ENCODE assay signal across 9 cellular contexts in the genomic region with DNA sequence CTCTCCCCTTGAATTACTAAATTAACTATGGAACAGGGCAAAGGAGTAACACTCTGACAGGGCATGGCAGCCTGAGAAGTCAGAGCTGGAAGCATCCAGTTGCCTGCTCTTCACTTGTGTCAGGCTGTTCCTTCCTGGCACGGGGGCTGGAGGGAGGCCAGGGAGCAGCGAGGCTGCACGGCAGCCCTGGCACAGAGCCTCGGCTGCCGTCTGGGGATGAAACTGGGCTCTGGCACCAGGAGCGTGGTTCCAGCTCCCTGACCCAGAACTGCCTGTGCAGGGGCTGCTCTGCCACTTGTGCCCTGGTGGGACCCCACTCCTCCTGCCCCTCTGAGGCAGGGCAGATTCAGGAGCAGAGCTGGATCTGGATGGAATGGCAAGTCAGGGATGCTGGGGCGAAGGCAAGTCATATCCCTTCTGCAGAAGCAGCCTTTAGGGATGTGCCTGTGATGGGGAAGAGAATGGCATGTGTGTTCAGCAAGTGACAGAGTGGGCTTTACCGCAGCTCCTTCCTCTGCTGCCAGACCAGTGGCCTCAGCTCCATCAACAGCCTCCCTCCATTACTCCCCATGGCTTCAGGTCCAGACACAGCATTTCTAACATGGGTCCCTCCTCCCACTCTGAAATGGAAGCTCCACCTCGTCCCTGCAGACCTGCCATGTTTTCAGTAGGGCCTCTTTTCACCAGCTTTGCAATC. TPM values are rescaled to one million over a fixed set of nuclear protein-coding genes. Genes with fewer than 3 reads are reported as not detected.
DNase-seq lines count a peak whose midpoint lies in the region; ATAC-seq, FAIRE-seq and TF ChIP-seq lines count a peak whose summit lies in the region.
"Had no signal": no experiment of that assay in that cellular context is flagged by ENCODE, and none has a peak within 500 bp of the region (broad histone marks: within the 10 kb centered on the region; RNA-seq: fewer than 3 reads in every experiment).

No MANE protein-coding gene starts in this region.

- peaks cover 10% of the 10 kb centered on the region for H3K27me3 Mint-ChIP-seq in nephron progenitor cell (ENCODE audit: low read depth, poor library complexity)

- TF ChIP-seq CTCF in VCaP (conservative IDR thresholded peaks at IDR 0.05) = no peak
- TF ChIP-seq CTCF in nephron progenitor cell (IDR thresholded peaks at IDR 0.05) = no peak

- no peaks in the 10 kb centered on the region for H3K36me3 ChIP-seq in skeletal muscle tissue (ENCODE audit: control insufficient read depth in 3 of 3, insufficient read depth in 3 of 3, low read length in 3 of 3)

- FAIRE-seq in H54 (lab: Jason Lieb, UNC) = no peak

- H3K27ac ChIP-seq in VCaP = peak overlapping the region; percentile 97
- H3K27ac ChIP-seq in skeletal muscle tissue (ENCODE audit: low read depth, low read length) = peak overlapping the region; percentile 57

- no peaks in the 10 kb centered on the region for H3K9me3 Mint-ChIP-seq in nephron progenitor cell
- H3K9me3 Mint-ChIP-seq: activated CD8-positive, alpha-beta T cell treated with anti-CD3 and anti-CD28 coated beads for 36 hours had no signal

- peak; percentile 31 for DNase-seq in H54 (ENCODE audit: insufficient read length, low spot score)
- peak; percentile 88 for DNase-seq in left ventricle myocardium superior
- DNase-seq in nephron progenitor cell = no peak
- DNase-seq in islet precursor cell = no peak
- no peak for DNase-seq in NCI-H1436 treated with DMSO at 0.1 percent for 48 hours (lab: John Stamatoyannopoulos, UW)
- DNase-seq in stimulated activated naive CD4-positive, alpha-beta T cell treated with Interleukin-2 at 50 U/mL for 16 hours (lab: John Stamatoyannopoulos, UW) = no peak
- DNase-seq: activated CD8-positive, alpha-beta T cell treated with anti-CD3 and anti-CD28 coated beads for 36 hours had no signal

- H3K36me3 Mint-ChIP-seq in nephron progenitor cell (ENCODE audit: low read depth) = peaks cover 13% of the 10 kb centered on the region

- H3K9ac ChIP-seq in skeletal muscle tissue (ENCODE audit: low read depth in 1 of 3, low read length in 3 of 3) = peak overlapping the region in 2 of 3 donors; percentile 27 to 52

- intact Hi-C loops in left ventricle myocardium superior (cut with micrococcal nuclease) = no loop called here

- H3K4me1 ChIP-seq in skeletal muscle tissue (ENCODE audit: control insufficient read depth in 3 of 3, insufficient read depth in 3 of 3, low read length in 3 of 3) = peaks cover 13 to 38% (median 33%) of the 10 kb centered on the region in 3 donors

- H3K4me3 Mint-ChIP-seq in nephron progenitor cell = no peak overlapping the region
- H3K4me3 Mint-ChIP-seq: activated CD8-positive, alpha-beta T cell treated with anti-CD3 and anti-CD28 coated beads for 36 hours had no signal

- peaks cover 6% of the 10 kb centered on the region for H3K4me1 Mint-ChIP-seq in nephron progenitor cell

- H3K27ac Mint-ChIP-seq in nephron progenitor cell = no peak overlapping the region
- H3K27ac Mint-ChIP-seq: activated CD8-positive, alpha-beta T cell treated with anti-CD3 and anti-CD28 coated beads for 36 hours had no signal

- no peaks in the 10 kb centered on the region for H3K27me3 ChIP-seq in skeletal muscle tissue (ENCODE audit: control insufficient read depth in 3 of 3, insufficient read depth in 3 of 3, low read length in 3 of 3)

- ATAC-seq in left ventricle myocardium superior = peak; percentile 93
- ATAC-seq: activated CD8-positive, alpha-beta T cell treated with anti-CD3 and anti-CD28 coated beads for 36 hours had no signal

- TF ChIP-seq POLR2A in H54 (IDR thresholded peaks at IDR 0.05; ENCODE audit: low read depth, low read length) = no peak

- no peaks in the 10 kb centered on the region for H3K9me3 ChIP-seq in skeletal muscle tissue (ENCODE audit: control insufficient read depth in 3 of 3, low read length in 3 of 3)

- peak overlapping the region in 2 of 3 donors; percentile 42 to 46 for H3K4me3 ChIP-seq in skeletal muscle tissue (ENCODE audit: low read length in 3 of 3)

RNA-seq across cellular contexts. Expression of gene PDE8B, which starts 42.1 kb away (rescaled TPM):
- total RNA-seq in left ventricle myocardium superior = 0.69 TPM
- 1.0 TPM for total RNA-seq in skeletal muscle tissue

Comparison
In these comparisons a context has a peak if more than half of its experiments do, and no peak if none do; other contexts are left out.
1. DNase-seq: peak in H54 (single experiment) and left ventricle myocardium superior (single experiment); none in nephron progenitor cell (single experiment), islet precursor cell (single experiment), NCI-H1436 treated with DMSO at 0.1 percent for 48 hours (single experiment) and stimulated activated naive CD4-positive, alpha-beta T cell treated with Interleukin-2 at 50 U/mL for 16 hours (single experiment).